In genomic region chr22:45240137-45240809, GRCh38 we compare ENCODE assay signal across 8 cellular contexts. TPM values are rescaled to one million over a fixed set of nuclear protein-coding genes. Genes with fewer than 3 reads are reported as not detected.
DNase-seq lines count a peak whose midpoint lies in the region; ATAC-seq and TF ChIP-seq lines count a peak whose summit lies in the region.

No MANE protein-coding gene starts in this region.

- H3K4me3 ChIP-seq in Peyer's patch: peak overlapping the region; percentile 56 to 87 (median 76)
- H3K4me3 ChIP-seq in body of pancreas: peak overlapping the region; percentile 23 to 26
- H3K4me3 ChIP-seq in kidney epithelial cell (ENCODE audit: low read depth, low read length): peak overlapping the region; percentile 73

- TF ChIP-seq POLR2A in Peyer's patch (IDR thresholded peaks at IDR 0.05): no peak
- TF ChIP-seq POLR2A in body of pancreas (IDR thresholded peaks at IDR 0.05): no peak

- H3K9me3 ChIP-seq in Peyer's patch: no peaks in the 10 kb centered on the region
- no peaks in the 10 kb centered on the region for H3K9me3 ChIP-seq in body of pancreas

- TF ChIP-seq CTCF in Peyer's patch (IDR thresholded peaks at IDR 0.05) (no peak), body of pancreas (IDR thresholded peaks at IDR 0.05) (no peak), kidney epithelial cell (IDR thresholded peaks at IDR 0.05; ENCODE audit: insufficient read depth, low read length, poor library complexity, severe bottlenecking) (no peak)

- 2 to 5% methylated on average over 21 to 67 of the region's 72 CpGs for WGBS in body of pancreas, 2 donors

- intact Hi-C loops in body of pancreas (cut with DNase I): no loop called here

- peaks cover 3 to 24% (median 17%) of the 10 kb centered on the region in 4 donors for H3K4me1 ChIP-seq in Peyer's patch
- peaks cover 56% of the 10 kb centered on the region for H3K4me1 ChIP-seq in body of pancreas

- peaks cover 0 to 10% (median 0%) of the 10 kb centered on the region in 3 donors for H3K36me3 ChIP-seq in Peyer's patch
- no peaks in the 10 kb centered on the region for H3K36me3 ChIP-seq in body of pancreas (replicated peaks in 1 of 2; ENCODE audit: insufficient read depth in 1 of 2, low read depth in 2 of 2)
- no peaks in the 10 kb centered on the region for H3K36me3 ChIP-seq in kidney epithelial cell (ENCODE audit: control insufficient read depth, insufficient read depth, low read length)

- H3K27me3 ChIP-seq in Peyer's patch: no peaks in the 10 kb centered on the region
- no peaks in the 10 kb centered on the region for H3K27me3 ChIP-seq in body of pancreas
- no peaks in the 10 kb centered on the region for H3K27me3 ChIP-seq in kidney epithelial cell (ENCODE audit: control insufficient read depth, insufficient read depth, low read length)

- peak; percentile 51 for DNase-seq in NCI-H82 (lab: John Stamatoyannopoulos, UW)
- DNase-seq in NCI-H82 treated with DMSO at 0.1 percent for 48 hours (lab: John Stamatoyannopoulos, UW; ENCODE audit: unreplicated experiment): no peak
- peak in 1 of 3 donors; percentile 41 for DNase-seq in Peyer's patch
- DNase-seq in body of pancreas: peak in 1 of 4 donors; percentile 48
- DNase-seq in kidney epithelial cell (ENCODE audit: low read depth): no peak
- peak; percentile 22 to 28 for DNase-seq in stimulated activated CD4-positive, alpha-beta T cell treated with anti-CD3 and anti-CD28 coated beads, Interleukin-4, amount 100 ng/mL, for 48 hours (ENCODE audit: low read depth in 2 of 2)
- no peak for DNase-seq in left lobe of liver (ENCODE audit: low spot score)

- peak overlapping the region in 2 of 4 donors; percentile 1 to 69 for H3K27ac ChIP-seq in Peyer's patch
- no peak overlapping the region for H3K27ac ChIP-seq in body of pancreas

- ATAC-seq in body of pancreas (no peak), HG03354 (IDR thresholded peaks at IDR 0.05; ENCODE audit: poor library complexity, severe bottlenecking, unreplicated experiment) (no peak), left lobe of liver (no peak)

RNA-seq across cellular contexts. Expression of gene KIAA0930, which starts 0.4 kb away (rescaled TPM):
- total RNA-seq in Peyer's patch (10 to 100 TPM; 21.2 to 41.3 (median 27.8) TPM), body of pancreas (10 to 100 TPM; 14.2 to 17.9 TPM), kidney epithelial cell (61.1 and 69.7 TPM in 2 replicates), left lobe of liver (44.2 TPM)

RNA-seq across cellular contexts. Expression of gene UPK3A, which starts 44.5 kb away (rescaled TPM):
- total RNA-seq in Peyer's patch (1 to 10 TPM in 1 of 4 donors, not detected in 3; 4.0 TPM), body of pancreas (not detected), kidney epithelial cell (not detected in 2 replicates), left lobe of liver (not detected)

Comparison
In these comparisons a context has a peak if more than half of its experiments do, and no peak if none do; other contexts are left out.
1. DNase-seq: peak in NCI-H82 (single experiment) and stimulated activated CD4-positive, alpha-beta T cell treated with anti-CD3 and anti-CD28 coated beads, Interleukin-4, amount 100 ng/mL, for 48 hours (2 of 2); none in NCI-H82 treated with DMSO at 0.1 percent for 48 hours (single experiment), kidney epithelial cell (single experiment) and left lobe of liver (single experiment).
2. H3K4me3 ChIP-seq: peak in every context shown above with its lines; median percentile 76 in Peyer's patch; 73 in kidney epithelial cell; 24 in body of pancreas.